In genomic region chr19:1837625-1838105, GRCh38 we compare ENCODE assay signal across 9 cellular contexts. TPM values are rescaled to one million over a fixed set of nuclear protein-coding genes. Genes with fewer than 3 reads are reported as not detected.
DNase-seq lines count a peak whose midpoint lies in the region; ATAC-seq, FAIRE-seq and TF ChIP-seq lines count a peak whose summit lies in the region.
"Had no signal": no experiment of that assay in that cellular context is flagged by ENCODE, and none has a peak within 500 bp of the region (broad histone marks: within the 10 kb centered on the region; RNA-seq: fewer than 3 reads in every experiment).

No MANE protein-coding gene starts in this region.

- H3K79me2 ChIP-seq in HepG2 (ENCODE audit: insufficient read depth, low read length), result peaks cover 49% of the 10 kb centered on the region

- H3K36me3 Mint-ChIP-seq in T-cell, result no peaks in the 10 kb centered on the region
- H3K36me3 Mint-ChIP-seq: activated naive CD8-positive, alpha-beta T cell had no signal

- intact Hi-C loops in body of pancreas (cut with DNase I), result no loop called here
- intact Hi-C loops in HepG2 (cut with micrococcal nuclease; ENCODE audit: unreplicated experiment), result no loop called here

- CTCF ChIA-PET in T-cell (lab: Charles Lee) (interaction anchor here in 1 of 2 donors (0.5 kb wide), 1 partner anchor 181 kb away, joined by 3 read pairs; no protein-coding TSS in a partner anchor), HepG2 (lab: Yijun Ruan, JAX; ENCODE audit: low intra/inter-chr PET ratio, low total read pairs) (interaction anchor here (2.6 kb wide), 1 partner anchor 11 kb away, joined by 13 read pairs; the partner anchor contains the start of gene REXO1)

- H3K4me3 ChIP-seq in body of pancreas (no peak overlapping the region), HepG2 (replicated peaks in 1 of 3; ENCODE audit: insufficient read depth in 1 of 3, low read depth in 2 of 3, low read length in 3 of 3) (peak overlapping the region in 1 of 3 experiments; percentile 14; a peak in 1 of 6 replicates)

- H3K27ac Mint-ChIP-seq in T-cell, result no peak overlapping the region
- H3K27ac Mint-ChIP-seq: activated naive CD8-positive, alpha-beta T cell had no signal

- BruUV-seq in HepG2 (replicated peaks; lab: Mats Ljungman, UMichigan), result no TSS peak

- peak; percentile 74 for TF ChIP-seq RAD21 in HepG2 (CRISPR knock-in tag; IDR thresholded peaks at IDR 0.05)

- H4K20me1 ChIP-seq in HepG2 (ENCODE audit: insufficient read depth, low read length), result peaks cover 18% of the 10 kb centered on the region; the same call in 1 of the 2 replicates

- peaks cover 39 to 53% (median 43%) of the 10 kb centered on the region in 3 donors for H3K4me1 Mint-ChIP-seq in T-cell

- H3K4me2 ChIP-seq in HepG2 (ENCODE audit: low read depth, low read length), result peak overlapping the region; percentile 62

- no peak overlapping the region for H2AFZ ChIP-seq in HepG2 (ENCODE audit: low read length)

- DNase-seq in NCI-H82 (lab: John Stamatoyannopoulos, UW), result peak; percentile 50
- DNase-seq in NCI-H82 treated with DMSO at 0.1 percent for 48 hours (lab: John Stamatoyannopoulos, UW; ENCODE audit: unreplicated experiment), result no peak
- DNase-seq in T-cell, result peak in 25 of 34 experiments; percentile 29 to 67 (median 52)
- peak in 2 of 4 donors; percentile 46 to 48 for DNase-seq in body of pancreas
- DNase-seq in HepG2 (ENCODE audit: low spot score), result peak; percentile 40
- DNase-seq in stimulated activated naive CD8-positive, alpha-beta T cell treated with anti-CD3 and anti-CD28 coated beads, Interleukin-15, Interleukin-2, amounts not matched to agents 100 U/mL and 50 U/mL, for 24 hours, result peak; percentile 80
- DNase-seq in globus pallidus (ENCODE audit: low spot score), result no peak
- DNase-seq in DMS79 treated with DMSO at 0.1 percent for 48 hours (lab: John Stamatoyannopoulos, UW), result no peak

- TF ChIP-seq EP300 in HepG2 (IDR thresholded peaks at IDR 0.05; ENCODE audit: low read depth in 2 of 2, low read length in 2 of 2), result no peak
- TF ChIP-seq EP300 in HepG2 (CRISPR knock-in tag; IDR thresholded peaks at IDR 0.05; ENCODE audit: borderline replicate concordance), result no peak

- H3K27me3 ChIP-seq in body of pancreas (no peaks in the 10 kb centered on the region), HepG2 (ENCODE audit: control insufficient read depth in 1 of 2, insufficient read depth in 2 of 2, low read length in 2 of 2) (no peaks in the 10 kb centered on the region)

- H3K9me3 Mint-ChIP-seq in T-cell, result no peaks in the 10 kb centered on the region

- no peaks in the 10 kb centered on the region for H3K9me3 ChIP-seq in body of pancreas
- H3K9me3 ChIP-seq in HepG2 (ENCODE audit: low read length), result no peaks in the 10 kb centered on the region

- in situ Hi-C loops in HepG2 (cut with HindIII; ENCODE audit: extremely low pct_ligation_motif_present, low pct_unique_long_range_greater_than_20kb), result no loop called here

- TF ChIP-seq CTCF in body of pancreas (IDR thresholded peaks at IDR 0.05) (peak; percentile 53 to 82 (median 74)), HepG2 (CRISPR knock-in tag; IDR thresholded peaks at IDR 0.05) (peak; percentile 93)

- no peak overlapping the region for H3K4me3 Mint-ChIP-seq in T-cell
- H3K4me3 Mint-ChIP-seq: activated naive CD8-positive, alpha-beta T cell had no signal

- WGBS in body of pancreas, 2 donors, result 25 to 39% methylated on average over 14 to 23 of the region's 23 CpGs
- 14% methylated on average over 4 of the region's 23 CpGs for WGBS in HepG2 (ENCODE audit: low lambda C conversion rate)

- peak overlapping the region; percentile 37 for H3K9ac ChIP-seq in HepG2 (ENCODE audit: insufficient read depth, low read depth, low read length)

- H3K4me1 ChIP-seq in body of pancreas (peaks cover 55% of the 10 kb centered on the region), HepG2 (ENCODE audit: insufficient read depth, low read length) (peaks cover 54% of the 10 kb centered on the region)

- TF ChIP-seq POLR2A in body of pancreas (IDR thresholded peaks at IDR 0.05) (no peak), HepG2 (IDR thresholded peaks at IDR 0.05; ENCODE audit: insufficient read depth in 1 of 2, low read depth in 2 of 2, low read length in 2 of 2) (no peak)

- peak; percentile 39 to 66 (median 56) for ATAC-seq in T-cell (replicated peaks in 1 of 4)
- peak; percentile 31 for ATAC-seq in body of pancreas
- peak; percentile 22 for ATAC-seq in HepG2
- ATAC-seq in stimulated activated naive CD8-positive, alpha-beta T cell treated with anti-CD3 and anti-CD28 coated beads, Interleukin-15, Interleukin-2, amounts not matched to agents 100 U/mL and 50 U/mL, for 24 hours, result peak; percentile 41

- FAIRE-seq in HepG2 (lab: Jason Lieb, UNC), result no peak

- POLR2A ChIA-PET in T-cell (lab: Charles Lee), result interaction anchor here in 1 of 2 donors (0.6 to 0.7 kb wide), 2 partner anchors 638 to 762 kb away, joined by 3 to 7 read pairs; no protein-coding TSS in a partner anchor
- POLR2A ChIA-PET in HepG2 (lab: Yijun Ruan, JAX), result interaction anchor here (1.6 to 1.7 kb wide), 2 partner anchors 9 kb away, joined by 6 to 7 read pairs; no protein-coding TSS in a partner anchor

- H3K36me3 ChIP-seq in body of pancreas (replicated peaks in 1 of 2; ENCODE audit: insufficient read depth in 1 of 2, low read depth in 2 of 2) (no peaks in the 10 kb centered on the region), HepG2 (replicated peaks in 1 of 2; ENCODE audit: control insufficient read depth in 1 of 2, insufficient read depth in 2 of 2, low read length in 2 of 2) (0 out of 5 replicates have a peak, but pooled peaks cover 0 to 3% of the 10 kb centered on the region in 2 experiments)

- H3K27ac ChIP-seq in body of pancreas (no peak overlapping the region), HepG2 (ENCODE audit: extremely low read length, insufficient read depth, low read length) (peak overlapping the region; percentile 38)

- H3K27me3 Mint-ChIP-seq in T-cell, result no peaks in the 10 kb centered on the region
- H3K27me3 Mint-ChIP-seq: activated naive CD8-positive, alpha-beta T cell had no signal

RNA-seq across cellular contexts. Expression of gene REXO1, which starts 10.6 kb away (rescaled TPM):
- total RNA-seq in T-cell (10 to 100 TPM; 68.4 to 97.5 (median 78.7) TPM), body of pancreas (10 to 100 TPM; 16.6 to 19.8 TPM), HepG2 (2016; rRNA removed; fragmentation: Illumina TruSeq; extraction: Trizol) (3.0 and 5.0 TPM in 2 replicates)
- 1.1 and 3.2 TPM in 2 replicates for total RNA-seq in HepG2 (2016; cell fraction: cytosol; rRNA removed; fragmentation: Illumina TruSeq; extraction: Trizol; ENCODE audit: low read depth)
- total RNA-seq in HepG2 (2016; cell fraction: insoluble cytoplasmic fraction; rRNA removed; fragmentation: Illumina TruSeq; extraction: Trizol), result 4.1 and 5.2 TPM in 2 replicates
- 3.9 and 4.2 TPM in 2 replicates for total RNA-seq in HepG2 (2016; cell fraction: membrane; rRNA removed; fragmentation: Illumina TruSeq; extraction: Trizol)
- total RNA-seq in HepG2 (2016; cell fraction: nucleus; rRNA removed; fragmentation: Illumina TruSeq; extraction: Trizol), result 6.0 and 7.6 TPM in 2 replicates
- 11.2 and 13.0 TPM in 2 replicates for polyA plus RNA-seq in HepG2 (2011; rRNA removed)
- 8.7 and 9.8 TPM in 2 replicates for polyA plus RNA-seq in HepG2 (2011; cell fraction: cytosol; rRNA removed)
- 91.1 and 123 TPM in 2 replicates for polyA plus RNA-seq in HepG2 (2011; cell fraction: nucleus; rRNA removed)
- polyA plus RNA-seq in HepG2 (2012), result 13.8 and 15.4 TPM in 2 replicates
- 1.7 and 1.8 TPM in 2 replicates for polyA plus RNA-seq in HepG2 (2016; cell fraction: cytosol; fragmentation: Illumina TruSeq; extraction: Trizol; ENCODE audit: low read depth)
- polyA plus RNA-seq in HepG2 (2016; cell fraction: insoluble cytoplasmic fraction; fragmentation: Illumina TruSeq; extraction: Trizol; ENCODE audit: low read depth), result 7.3 and 10.0 TPM in 2 replicates
- 5.1 and 5.3 TPM in 2 replicates for polyA plus RNA-seq in HepG2 (2016; cell fraction: membrane; fragmentation: Illumina TruSeq; extraction: Trizol; ENCODE audit: low read depth)
- 39.5 and 44.1 TPM in 2 replicates for polyA plus RNA-seq in HepG2 (2016; cell fraction: nucleus; fragmentation: Illumina TruSeq; extraction: Trizol; ENCODE audit: insufficient read depth, low read depth)
- 16.3 and 19.1 TPM in 2 replicates for polyA minus RNA-seq in HepG2 (2011; rRNA and poly(A)+ RNA removed; ENCODE audit: low replicate concordance)
- polyA minus RNA-seq in HepG2 (2011; cell fraction: cytosol; rRNA and poly(A)+ RNA removed), result 5.5 and 7.7 TPM in 2 replicates
- polyA minus RNA-seq in HepG2 (2011; cell fraction: nucleus; rRNA and poly(A)+ RNA removed), result 9.3 and 10.8 TPM in 2 replicates

RNA-seq across cellular contexts. Expression of gene ATP8B3, which starts 25.6 kb away (rescaled TPM):
- total RNA-seq in T-cell (1 to 10 TPM; 3.5 to 5.7 (median 4.0) TPM), body of pancreas (under 1 TPM in 1 of 2 donors, not detected in 1; 0.52 TPM), HepG2 (2016; rRNA removed; fragmentation: Illumina TruSeq; extraction: Trizol) (1.8 and 2.6 TPM in 2 replicates)
- total RNA-seq in HepG2 (2016; cell fraction: cytosol; rRNA removed; fragmentation: Illumina TruSeq; extraction: Trizol; ENCODE audit: low read depth), result 0.35 and 0.40 TPM in 2 replicates
- total RNA-seq in HepG2 (2016; cell fraction: insoluble cytoplasmic fraction; rRNA removed; fragmentation: Illumina TruSeq; extraction: Trizol), result 1.8 and 2.6 TPM in 2 replicates
- total RNA-seq in HepG2 (2016; cell fraction: membrane; rRNA removed; fragmentation: Illumina TruSeq; extraction: Trizol), result 1.2 and 1.7 TPM in 2 replicates
- 1.9 and 3.5 TPM in 2 replicates for total RNA-seq in HepG2 (2016; cell fraction: nucleus; rRNA removed; fragmentation: Illumina TruSeq; extraction: Trizol)
- 5.8 and 5.9 TPM in 2 replicates for polyA plus RNA-seq in HepG2 (2011; rRNA removed)
- 3.8 and 4.8 TPM in 2 replicates for polyA plus RNA-seq in HepG2 (2011; cell fraction: cytosol; rRNA removed)
- polyA plus RNA-seq in HepG2 (2011; cell fraction: nucleus; rRNA removed), result 10.6 and 12.8 TPM in 2 replicates
- polyA plus RNA-seq in HepG2 (2012), result 2.4 and 2.5 TPM in 2 replicates
- 0.36 and 0.59 TPM in 2 replicates for polyA plus RNA-seq in HepG2 (2016; cell fraction: cytosol; fragmentation: Illumina TruSeq; extraction: Trizol; ENCODE audit: low read depth)
- polyA plus RNA-seq in HepG2 (2016; cell fraction: insoluble cytoplasmic fraction; fragmentation: Illumina TruSeq; extraction: Trizol; ENCODE audit: low read depth), result 1.1 and 2.2 TPM in 2 replicates
- polyA plus RNA-seq in HepG2 (2016; cell fraction: membrane; fragmentation: Illumina TruSeq; extraction: Trizol; ENCODE audit: low read depth), result 0.69 and 0.98 TPM in 2 replicates
- 9.6 and 11.4 TPM in 2 replicates for polyA plus RNA-seq in HepG2 (2016; cell fraction: nucleus; fragmentation: Illumina TruSeq; extraction: Trizol; ENCODE audit: insufficient read depth, low read depth)
- 10.3 and 16.8 TPM in 2 replicates for polyA minus RNA-seq in HepG2 (2011; rRNA and poly(A)+ RNA removed; ENCODE audit: low replicate concordance)
- polyA minus RNA-seq in HepG2 (2011; cell fraction: cytosol; rRNA and poly(A)+ RNA removed), result 4.6 and 5.4 TPM in 2 replicates
- polyA minus RNA-seq in HepG2 (2011; cell fraction: nucleus; rRNA and poly(A)+ RNA removed), result 2.7 and 3.0 TPM in 2 replicates

RNA-seq across cellular contexts. Expression of gene KLF16, which starts 25.7 kb away (rescaled TPM):
- total RNA-seq in T-cell, result 10 to 100 TPM; 29.8 to 61.4 (median 32.7) TPM
- 1 to 10 TPM; 2.3 to 3.6 TPM for total RNA-seq in body of pancreas
- total RNA-seq in HepG2 (2016; rRNA removed; fragmentation: Illumina TruSeq; extraction: Trizol), result 6.2 and 6.7 TPM in 2 replicates
- 2.1 and 2.2 TPM in 2 replicates for total RNA-seq in HepG2 (2016; cell fraction: cytosol; rRNA removed; fragmentation: Illumina TruSeq; extraction: Trizol; ENCODE audit: low read depth)
- total RNA-seq in HepG2 (2016; cell fraction: insoluble cytoplasmic fraction; rRNA removed; fragmentation: Illumina TruSeq; extraction: Trizol), result 5.5 and 5.9 TPM in 2 replicates
- total RNA-seq in HepG2 (2016; cell fraction: membrane; rRNA removed; fragmentation: Illumina TruSeq; extraction: Trizol), result 8.3 and 8.9 TPM in 2 replicates
- 4.0 and 4.8 TPM in 2 replicates for total RNA-seq in HepG2 (2016; cell fraction: nucleus; rRNA removed; fragmentation: Illumina TruSeq; extraction: Trizol)
- polyA plus RNA-seq in HepG2 (2011; rRNA removed), result 3.5 and 4.7 TPM in 2 replicates
- 3.7 and 7.0 TPM in 2 replicates for polyA plus RNA-seq in HepG2 (2011; cell fraction: cytosol; rRNA removed)
- polyA plus RNA-seq in HepG2 (2011; cell fraction: nucleus; rRNA removed), result 16.7 and 31.9 TPM in 2 replicates
- 8.3 and 9.4 TPM in 2 replicates for polyA plus RNA-seq in HepG2 (2012)
- 3.2 and 3.4 TPM in 2 replicates for polyA plus RNA-seq in HepG2 (2016; cell fraction: cytosol; fragmentation: Illumina TruSeq; extraction: Trizol; ENCODE audit: low read depth)
- polyA plus RNA-seq in HepG2 (2016; cell fraction: insoluble cytoplasmic fraction; fragmentation: Illumina TruSeq; extraction: Trizol; ENCODE audit: low read depth), result 12.0 and 14.3 TPM in 2 replicates
- 8.9 and 9.3 TPM in 2 replicates for polyA plus RNA-seq in HepG2 (2016; cell fraction: membrane; fragmentation: Illumina TruSeq; extraction: Trizol; ENCODE audit: low read depth)
- 11.4 and 12.0 TPM in 2 replicates for polyA plus RNA-seq in HepG2 (2016; cell fraction: nucleus; fragmentation: Illumina TruSeq; extraction: Trizol; ENCODE audit: insufficient read depth, low read depth)
- polyA minus RNA-seq in HepG2 (2011; rRNA and poly(A)+ RNA removed; ENCODE audit: low replicate concordance), result 3.1 and 9.7 TPM in 2 replicates
- polyA minus RNA-seq in HepG2 (2011; cell fraction: cytosol; rRNA and poly(A)+ RNA removed), result 8.9 and 15.3 TPM in 2 replicates
- 2.1 and 2.2 TPM in 2 replicates for polyA minus RNA-seq in HepG2 (2011; cell fraction: nucleus; rRNA and poly(A)+ RNA removed)

RNA-seq across cellular contexts. Expression of gene ABHD17A, which starts 47.6 kb away (rescaled TPM):
- total RNA-seq in T-cell (100 to 1,000 TPM; 136 to 185 (median 151) TPM), body of pancreas (100 to 1,000 TPM in 1 of 2 donors, 10 to 100 TPM in 1; 56.8 to 100 TPM), HepG2 (2016; rRNA removed; fragmentation: Illumina TruSeq; extraction: Trizol) (27.9 and 40.8 TPM in 2 replicates)
- 52.2 and 64.4 TPM in 2 replicates for total RNA-seq in HepG2 (2016; cell fraction: cytosol; rRNA removed; fragmentation: Illumina TruSeq; extraction: Trizol; ENCODE audit: low read depth)
- total RNA-seq in HepG2 (2016; cell fraction: insoluble cytoplasmic fraction; rRNA removed; fragmentation: Illumina TruSeq; extraction: Trizol), result 24.0 and 37.3 TPM in 2 replicates
- 65.2 and 82.2 TPM in 2 replicates for total RNA-seq in HepG2 (2016; cell fraction: membrane; rRNA removed; fragmentation: Illumina TruSeq; extraction: Trizol)
- 17.1 and 19.3 TPM in 2 replicates for total RNA-seq in HepG2 (2016; cell fraction: nucleus; rRNA removed; fragmentation: Illumina TruSeq; extraction: Trizol)
- polyA plus RNA-seq in HepG2 (2011; rRNA removed), result 27.7 and 44.6 TPM in 2 replicates
- polyA plus RNA-seq in HepG2 (2011; cell fraction: cytosol; rRNA removed), result 25.9 and 53.1 TPM in 2 replicates
- polyA plus RNA-seq in HepG2 (2011; cell fraction: nucleus; rRNA removed), result 72.5 and 83.8 TPM in 2 replicates
- polyA plus RNA-seq in HepG2 (2012), result 11.9 and 16.2 TPM in 2 replicates
- polyA plus RNA-seq in HepG2 (2016; cell fraction: cytosol; fragmentation: Illumina TruSeq; extraction: Trizol; ENCODE audit: low read depth), result 51.0 and 62.5 TPM in 2 replicates
- polyA plus RNA-seq in HepG2 (2016; cell fraction: insoluble cytoplasmic fraction; fragmentation: Illumina TruSeq; extraction: Trizol; ENCODE audit: low read depth), result 25.3 and 27.0 TPM in 2 replicates
- 54.6 and 60.4 TPM in 2 replicates for polyA plus RNA-seq in HepG2 (2016; cell fraction: membrane; fragmentation: Illumina TruSeq; extraction: Trizol; ENCODE audit: low read depth)
- 38.7 and 42.0 TPM in 2 replicates for polyA plus RNA-seq in HepG2 (2016; cell fraction: nucleus; fragmentation: Illumina TruSeq; extraction: Trizol; ENCODE audit: insufficient read depth, low read depth)
- polyA minus RNA-seq in HepG2 (2011; rRNA and poly(A)+ RNA removed; ENCODE audit: low replicate concordance), result 15.0 and 50.9 TPM in 2 replicates
- polyA minus RNA-seq in HepG2 (2011; cell fraction: cytosol; rRNA and poly(A)+ RNA removed), result 17.2 and 18.0 TPM in 2 replicates
- 5.7 and 5.8 TPM in 2 replicates for polyA minus RNA-seq in HepG2 (2011; cell fraction: nucleus; rRNA and poly(A)+ RNA removed)

Comparison
In these comparisons a context has a peak if more than half of its experiments do, and no peak if none do; other contexts are left out.
1. DNase-seq: peak in NCI-H82 (single experiment), T-cell (25 of 34), HepG2 (single experiment) and stimulated activated naive CD8-positive, alpha-beta T cell treated with anti-CD3 and anti-CD28 coated beads, Interleukin-15, Interleukin-2, amounts not matched to agents 100 U/mL and 50 U/mL, for 24 hours (single experiment); none in NCI-H82 treated with DMSO at 0.1 percent for 48 hours (single experiment), globus pallidus (single experiment) and DMS79 treated with DMSO at 0.1 percent for 48 hours (single experiment).
2. Peak in every context shown above with its lines, with median percentiles within 50 percentile points of each other: ATAC-seq.